ENCODE assay signal across 15 cellular contexts in genomic region chr16:5062790-5063765, GRCh38. TPM values are rescaled to one million over a fixed set of nuclear protein-coding genes. Genes with fewer than 3 reads are reported as not detected.
DNase-seq lines count a peak whose midpoint lies in the region; FAIRE-seq and TF ChIP-seq lines count a peak whose summit lies in the region.
"Had no signal": no experiment of that assay in that cellular context is flagged by ENCODE, and none has a peak within 500 bp of the region (broad histone marks: within the 10 kb centered on the region; RNA-seq: fewer than 3 reads in every experiment).

No MANE protein-coding gene starts in this region.

- H3K4me1 Mint-ChIP-seq in neural progenitor cell = peaks cover 4% of the 10 kb centered on the region
- no peaks in the 10 kb centered on the region for H3K4me1 Mint-ChIP-seq in mesothelial cell of epicardium
- H3K4me1 Mint-ChIP-seq: CD8-positive, alpha-beta memory T cell had no signal

- TF ChIP-seq CTCF in GM12864 (IDR thresholded peaks at IDR 0.05; ENCODE audit: low read depth, low read length, missing control alignments) (peak; percentile 22), neural progenitor cell (IDR thresholded peaks at IDR 0.05) (no peak), kidney (IDR thresholded peaks at IDR 0.05; ENCODE audit: borderline replicate concordance, extremely low read depth, insufficient read depth) (no peak), mesothelial cell of epicardium (IDR thresholded peaks at IDR 0.05; ENCODE audit: unreplicated experiment) (no peak)

- no peaks in the 10 kb centered on the region for H3K79me2 ChIP-seq in neural progenitor cell (ENCODE audit: low read depth)

- H3K27ac ChIP-seq in neural progenitor cell (no peak overlapping the region), kidney (ENCODE audit: low read depth in 2 of 2, low read length in 2 of 2) (no peak overlapping the region)
- H3K27ac ChIP-seq: gastrocnemius medialis, pancreas, tibial artery had no signal

- no peaks in the 10 kb centered on the region for H3K36me3 ChIP-seq in neural progenitor cell
- H3K36me3 ChIP-seq in kidney (ENCODE audit: control insufficient read depth in 1 of 2, insufficient read depth in 2 of 2, low read length in 2 of 2) = no peaks in the 10 kb centered on the region
- H3K36me3 ChIP-seq: gastrocnemius medialis, pancreas, tibial artery had no signal

- no peak overlapping the region for H2AFZ ChIP-seq in neural progenitor cell (replicated peaks)

- H3F3A ChIP-seq in neural progenitor cell (ENCODE audit: low read depth) = peaks cover 22% of the 10 kb centered on the region

- H3K27ac Mint-ChIP-seq in neural progenitor cell (no peak overlapping the region), mesothelial cell of epicardium (no peak overlapping the region)
- H3K27ac Mint-ChIP-seq: activated CD8-positive, alpha-beta T cell treated with anti-CD3 and anti-CD28 coated beads for 36 hours; activated naive CD4-positive, alpha-beta T cell treated with anti-CD3 and anti-CD28 coated beads for 36 hours; CD8-positive, alpha-beta memory T cell had no signal

- H3K4me3 ChIP-seq in GM12864 (ENCODE audit: low read depth, low read length) (no peak overlapping the region), neural progenitor cell (no peak overlapping the region), kidney (ENCODE audit: low read length in 2 of 2) (no peak overlapping the region)
- H3K4me3 ChIP-seq: gastrocnemius medialis, pancreas, tibial artery had no signal

- H3K27me3 ChIP-seq in neural progenitor cell = no peaks in the 10 kb centered on the region
- H3K27me3 ChIP-seq: gastrocnemius medialis, pancreas had no signal

- H3K9me3 ChIP-seq in neural progenitor cell (ENCODE audit: low read depth) (no peaks in the 10 kb centered on the region), kidney (ENCODE audit: control insufficient read depth in 1 of 2, low read length in 2 of 2) (no peaks in the 10 kb centered on the region)
- H3K9me3 ChIP-seq: gastrocnemius medialis, pancreas, tibial artery had no signal

- intact Hi-C loops in kidney (cut with DNase I) = no loop called here

- no peak for FAIRE-seq in kidney (lab: Jason Lieb, UNC)
- FAIRE-seq: pancreas had no signal

- H3K4me1 ChIP-seq in neural progenitor cell (peaks cover 18% of the 10 kb centered on the region), kidney (ENCODE audit: control insufficient read depth in 1 of 2, insufficient read depth in 1 of 2, low read depth in 1 of 2, low read length in 2 of 2) (peaks cover 0 to 2% of the 10 kb centered on the region in 2 donors)
- H3K4me1 ChIP-seq: gastrocnemius medialis, pancreas, tibial artery had no signal

- no peak for DNase-seq in GM12864 (ENCODE audit: low read depth)
- peak; percentile 35 for DNase-seq in NAMALWA (ENCODE audit: low spot score)
- DNase-seq in neural progenitor cell (ENCODE audit: low spot score) = peak; percentile 10
- no peak for DNase-seq in kidney
- DNase-seq in mesothelial cell of epicardium (ENCODE audit: low spot score in 2 of 2, unreplicated experiment in 2 of 2) = no peak
- DNase-seq in NCI-H345 treated with DMSO at 0.1 percent for 48 hours (lab: John Stamatoyannopoulos, UW; ENCODE audit: unreplicated experiment) = no peak
- DNase-seq: activated CD8-positive, alpha-beta T cell treated with anti-CD3 and anti-CD28 coated beads for 36 hours; activated naive CD4-positive, alpha-beta T cell treated with anti-CD3 and anti-CD28 coated beads for 36 hours; CD8-positive, alpha-beta memory T cell; effector CD8-positive, alpha-beta T cell; gastrocnemius medialis; NCI-H1436 treated with DMSO at 0.1 percent for 48 hours; NCI-H524 treated with DMSO at 0.1 percent for 48 hours; pancreas; tibial artery had no signal

- H3K9me3 Mint-ChIP-seq in neural progenitor cell (no peaks in the 10 kb centered on the region), mesothelial cell of epicardium (no peaks in the 10 kb centered on the region)
- H3K9me3 Mint-ChIP-seq: activated CD8-positive, alpha-beta T cell treated with anti-CD3 and anti-CD28 coated beads for 36 hours; activated naive CD4-positive, alpha-beta T cell treated with anti-CD3 and anti-CD28 coated beads for 36 hours; CD8-positive, alpha-beta memory T cell had no signal

- H3K9ac ChIP-seq in neural progenitor cell (no peak overlapping the region), kidney (ENCODE audit: low read length in 2 of 2) (no peak overlapping the region)

- H3K27me3 Mint-ChIP-seq in neural progenitor cell (ENCODE audit: insufficient read depth, low read depth) = peaks cover 6% of the 10 kb centered on the region
- H3K27me3 Mint-ChIP-seq in mesothelial cell of epicardium (ENCODE audit: low read depth) = peaks cover 36% of the 10 kb centered on the region
- H3K27me3 Mint-ChIP-seq: activated CD8-positive, alpha-beta T cell treated with anti-CD3 and anti-CD28 coated beads for 36 hours had no signal

- H3K36me3 Mint-ChIP-seq in neural progenitor cell (no peaks in the 10 kb centered on the region), mesothelial cell of epicardium (no peaks in the 10 kb centered on the region)
- H3K36me3 Mint-ChIP-seq: CD8-positive, alpha-beta memory T cell had no signal

- no peak overlapping the region for H3K4me3 Mint-ChIP-seq in neural progenitor cell
- no peak overlapping the region for H3K4me3 Mint-ChIP-seq in mesothelial cell of epicardium
- H3K4me3 Mint-ChIP-seq: activated CD8-positive, alpha-beta T cell treated with anti-CD3 and anti-CD28 coated beads for 36 hours; activated naive CD4-positive, alpha-beta T cell treated with anti-CD3 and anti-CD28 coated beads for 36 hours; CD8-positive, alpha-beta memory T cell had no signal

- H4K20me1 ChIP-seq in neural progenitor cell (ENCODE audit: low read depth) = no peaks in the 10 kb centered on the region

- H3K4me2 ChIP-seq in neural progenitor cell = no peak overlapping the region

RNA-seq across cellular contexts. Expression of gene C16orf89, which starts 2.7 kb away (rescaled TPM):
- 0.37 and 1.0 TPM in 2 replicates for total RNA-seq in neural progenitor cell (ENCODE audit: low replicate concordance)
- 5.4 TPM for total RNA-seq in kidney
- 68.4 TPM for polyA plus RNA-seq in kidney (ENCODE audit: insufficient read depth, low read depth, low replicate concordance)
- total RNA-seq in mesothelial cell of epicardium = 0.20 to 0.87 TPM (median 0.55 TPM) in 3 replicates
- total RNA-seq: activated CD8-positive, alpha-beta T cell treated with anti-CD3 and anti-CD28 coated beads for 36 hours; activated naive CD4-positive, alpha-beta T cell treated with anti-CD3 and anti-CD28 coated beads for 36 hours; CD8-positive, alpha-beta memory T cell; gastrocnemius medialis had no signal
- polyA plus RNA-seq: CD8-positive, alpha-beta memory T cell had no signal

RNA-seq across cellular contexts. Expression of gene ALG1, which starts 8.6 kb away (rescaled TPM):
- total RNA-seq in neural progenitor cell (ENCODE audit: low replicate concordance) (6.1 and 12.5 TPM in 2 replicates), kidney (23.4 TPM), mesothelial cell of epicardium (18.0 to 21.3 TPM (median 19.4 TPM) in 3 replicates)
- 26.4 TPM for polyA plus RNA-seq in kidney (ENCODE audit: insufficient read depth, low read depth, low replicate concordance)

RNA-seq across cellular contexts. Expression of gene NAGPA, which starts 29.3 kb away (rescaled TPM):
- total RNA-seq in neural progenitor cell (ENCODE audit: low replicate concordance) (3.3 and 19.9 TPM in 2 replicates), kidney (13.8 TPM), mesothelial cell of epicardium (12.6 to 16.9 TPM (median 15.6 TPM) in 3 replicates)
- polyA plus RNA-seq in kidney (ENCODE audit: insufficient read depth, low read depth, low replicate concordance) = 14.5 TPM

RNA-seq across cellular contexts. Expression of gene EEF2KMT, which starts 34.5 kb away (rescaled TPM):
- total RNA-seq in neural progenitor cell (ENCODE audit: low replicate concordance) (4.1 and 10.7 TPM in 2 replicates), kidney (12.8 TPM), mesothelial cell of epicardium (10.7 to 11.6 TPM (median 11.5 TPM) in 3 replicates)
- polyA plus RNA-seq in kidney (ENCODE audit: insufficient read depth, low read depth, low replicate concordance) = 11.1 TPM

Comparison
In these comparisons a context has a peak if more than half of its experiments do, and no peak if none do; other contexts are left out.
1. DNase-seq: peak in NAMALWA (single experiment) and neural progenitor cell (single experiment); none in GM12864 (single experiment), kidney (single experiment), mesothelial cell of epicardium (0 of 2) and NCI-H345 treated with DMSO at 0.1 percent for 48 hours (single experiment).